ENCODE assay signal across 14 cellular contexts in the genomic region with DNA sequence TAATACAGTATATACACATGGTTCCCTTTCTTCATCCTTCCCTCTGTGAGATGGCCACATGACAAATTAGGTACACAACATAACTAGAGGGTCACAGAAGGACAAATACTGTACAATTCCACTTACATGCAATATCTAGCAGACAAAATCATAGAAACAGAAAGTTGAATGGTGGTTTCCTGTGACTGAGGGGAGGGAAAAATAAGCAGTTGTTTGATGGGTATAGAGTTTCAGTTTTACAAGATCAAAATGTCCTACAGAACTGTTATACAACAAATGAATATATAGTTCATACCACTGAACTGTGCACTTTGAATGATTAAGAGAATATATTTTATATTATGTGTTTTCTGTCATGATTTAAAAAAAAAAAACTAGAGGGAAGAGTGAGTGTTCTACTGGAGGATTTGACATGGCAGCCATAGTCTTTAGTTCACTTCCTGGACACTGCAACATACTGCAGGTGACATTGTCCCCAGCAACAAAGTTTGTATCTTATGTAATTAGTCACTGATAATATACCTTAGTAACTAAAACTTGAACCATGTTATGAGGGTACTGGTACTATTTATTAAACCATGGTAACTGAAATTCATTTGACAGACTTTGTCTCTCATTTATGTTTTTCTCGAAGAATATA. TPM values are rescaled to one million over a fixed set of nuclear protein-coding genes. Genes with fewer than 3 reads are reported as not detected.
DNase-seq lines count a peak whose midpoint lies in the region; ATAC-seq and TF ChIP-seq lines count a peak whose summit lies in the region.
"Had no signal": no experiment of that assay in that cellular context is flagged by ENCODE, and none has a peak within 500 bp of the region (broad histone marks: within the 10 kb centered on the region; RNA-seq: fewer than 3 reads in every experiment).

No MANE protein-coding gene starts in this region.

- TF ChIP-seq CTCF in gastrocnemius medialis (IDR thresholded peaks at IDR 0.05 in 4 of 5, conservative IDR thresholded peaks at IDR 0.05 in 1 of 5) (no peak), progenitor cell of endocrine pancreas (IDR thresholded peaks at IDR 0.05; ENCODE audit: unreplicated experiment) (no peak)

- peaks cover 0 to 12% (median 4%) of the 10 kb centered on the region in 4 donors for H3K4me1 Mint-ChIP-seq in CD4-positive, CD25-positive, alpha-beta regulatory T cell
- H3K4me1 Mint-ChIP-seq in progenitor cell of endocrine pancreas (ENCODE audit: low read depth): peaks cover 4% of the 10 kb centered on the region
- H3K4me1 Mint-ChIP-seq: central memory CD8-positive, alpha-beta T cell had no signal

- H3K36me3 Mint-ChIP-seq in CD4-positive, CD25-positive, alpha-beta regulatory T cell: no peaks in the 10 kb centered on the region
- H3K36me3 Mint-ChIP-seq in progenitor cell of endocrine pancreas (ENCODE audit: insufficient read depth): peaks cover under 1% of the 10 kb centered on the region

- H3K4me3 Mint-ChIP-seq in CD4-positive, CD25-positive, alpha-beta regulatory T cell: no peak overlapping the region
- no peak overlapping the region for H3K4me3 Mint-ChIP-seq in progenitor cell of endocrine pancreas (ENCODE audit: low read depth)
- H3K4me3 Mint-ChIP-seq: central memory CD8-positive, alpha-beta T cell had no signal

- H3K4me3 ChIP-seq in CD4-positive, CD25-positive, alpha-beta regulatory T cell (ENCODE audit: low read depth, low read length): no peak overlapping the region
- no peak overlapping the region for H3K4me3 ChIP-seq in gastrocnemius medialis
- H3K4me3 ChIP-seq: HAP-1 had no signal

- in situ Hi-C loops in gastrocnemius medialis (cut with MboI; ENCODE audit: low sequenced_read_pairs in 4 of 4): no loop called here

- ATAC-seq in CD4-positive, CD25-positive, alpha-beta regulatory T cell (ENCODE audit: low read depth in 2 of 2): peak in 1 of 2 donors; percentile 34
- ATAC-seq in GM19324 (IDR thresholded peaks at IDR 0.05; ENCODE audit: low FRiP score, unreplicated experiment) (peak; percentile 78), HG02763 (IDR thresholded peaks at IDR 0.05; ENCODE audit: unreplicated experiment) (peak; percentile 85), HG03521 (IDR thresholded peaks at IDR 0.05; ENCODE audit: unreplicated experiment) (peak; percentile 75), gastrocnemius medialis (no peak)

- H3K4me1 ChIP-seq in CD4-positive, CD25-positive, alpha-beta regulatory T cell (ENCODE audit: control insufficient read depth, insufficient read depth, low read length, poor library complexity, severe bottlenecking): no peaks in the 10 kb centered on the region
- no peaks in the 10 kb centered on the region for H3K4me1 ChIP-seq in gastrocnemius medialis

- peak in 2 of 3 donors; percentile 11 to 65 for DNase-seq in CD4-positive, CD25-positive, alpha-beta regulatory T cell
- no peak for DNase-seq in gastrocnemius medialis
- DNase-seq in progenitor cell of endocrine pancreas (ENCODE audit: low spot score, unreplicated experiment): no peak
- DNase-seq in UCSD-AML1 (lab: John Stamatoyannopoulos, UW; ENCODE audit: unreplicated experiment): no peak
- no peak for DNase-seq in NCI-H524 (lab: John Stamatoyannopoulos, UW)
- DNase-seq: NCI-H82; stimulated activated CD4-positive, alpha-beta T cell treated with anti-CD3 and anti-CD28 coated beads, Interleukin-15, amount 100 ng/mL, for 24 hours; stimulated activated naive CD4-positive, alpha-beta T cell treated with Interleukin-2 at 50 U/mL for 16 hours had no signal

- H3K9me3 Mint-ChIP-seq in CD4-positive, CD25-positive, alpha-beta regulatory T cell: peaks cover 0 to 6% (median 1%) of the 10 kb centered on the region in 7 donors
- H3K9me3 Mint-ChIP-seq in progenitor cell of endocrine pancreas (ENCODE audit: low read depth): peaks cover 8% of the 10 kb centered on the region

- H3K27ac ChIP-seq in CD4-positive, CD25-positive, alpha-beta regulatory T cell (ENCODE audit: insufficient read depth, low read length, poor library complexity, severe bottlenecking): no peak overlapping the region
- no peak overlapping the region for H3K27ac ChIP-seq in gastrocnemius medialis

- no peak for TF ChIP-seq POLR2A in gastrocnemius medialis (IDR thresholded peaks at IDR 0.05)

- H3K27me3 ChIP-seq in CD4-positive, CD25-positive, alpha-beta regulatory T cell (ENCODE audit: control insufficient read depth, insufficient read depth, low read length): peaks cover under 1% of the 10 kb centered on the region
- H3K27me3 ChIP-seq in gastrocnemius medialis: no peaks in the 10 kb centered on the region

- H3K36me3 ChIP-seq in CD4-positive, CD25-positive, alpha-beta regulatory T cell (ENCODE audit: control insufficient read depth, insufficient read depth, low read length): no peaks in the 10 kb centered on the region
- no peaks in the 10 kb centered on the region for H3K36me3 ChIP-seq in gastrocnemius medialis
- H3K36me3 ChIP-seq: HAP-1 had no signal

- intact Hi-C loops in gastrocnemius medialis (cut with DNase I; ENCODE audit: low total_unique reads): no loop called here

- H3K9me3 ChIP-seq in CD4-positive, CD25-positive, alpha-beta regulatory T cell (ENCODE audit: control insufficient read depth in 2 of 2, low read length in 2 of 2): peaks cover 6 to 7% of the 10 kb centered on the region in 2 experiments
- no peaks in the 10 kb centered on the region for H3K9me3 ChIP-seq in gastrocnemius medialis
- H3K9me3 ChIP-seq: HAP-1 had no signal

- no peak overlapping the region for H3K27ac Mint-ChIP-seq in CD4-positive, CD25-positive, alpha-beta regulatory T cell
- H3K27ac Mint-ChIP-seq in progenitor cell of endocrine pancreas: no peak overlapping the region

- peaks cover 18% of the 10 kb centered on the region for H3K27me3 Mint-ChIP-seq in CD4-positive, CD25-positive, alpha-beta regulatory T cell
- peaks cover 2% of the 10 kb centered on the region for H3K27me3 Mint-ChIP-seq in progenitor cell of endocrine pancreas

RNA-seq across cellular contexts. Expression of gene CCDC54, which starts 37.2 kb away (rescaled TPM):
- total RNA-seq in CD4-positive, CD25-positive, alpha-beta regulatory T cell: not detected
- not detected for polyA plus RNA-seq in CD4-positive, CD25-positive, alpha-beta regulatory T cell
- total RNA-seq in gastrocnemius medialis (not detected), progenitor cell of endocrine pancreas (not detected in 2 replicates)
- total RNA-seq: fibroblast of lung had no signal
- polyA plus RNA-seq: fibroblast of lung had no signal

Comparison
In these comparisons a context has a peak if more than half of its experiments do, and no peak if none do; other contexts are left out.
1. ATAC-seq: peak in GM19324 (single experiment), HG02763 (single experiment) and HG03521 (single experiment); none in gastrocnemius medialis (0 of 2).
2. DNase-seq: peak in CD4-positive, CD25-positive, alpha-beta regulatory T cell (2 of 3); none in gastrocnemius medialis (0 of 2), progenitor cell of endocrine pancreas (single experiment), UCSD-AML1 (single experiment) and NCI-H524 (0 of 2).